ENCODE assay signal across 10 cellular contexts in the genomic region with DNA sequence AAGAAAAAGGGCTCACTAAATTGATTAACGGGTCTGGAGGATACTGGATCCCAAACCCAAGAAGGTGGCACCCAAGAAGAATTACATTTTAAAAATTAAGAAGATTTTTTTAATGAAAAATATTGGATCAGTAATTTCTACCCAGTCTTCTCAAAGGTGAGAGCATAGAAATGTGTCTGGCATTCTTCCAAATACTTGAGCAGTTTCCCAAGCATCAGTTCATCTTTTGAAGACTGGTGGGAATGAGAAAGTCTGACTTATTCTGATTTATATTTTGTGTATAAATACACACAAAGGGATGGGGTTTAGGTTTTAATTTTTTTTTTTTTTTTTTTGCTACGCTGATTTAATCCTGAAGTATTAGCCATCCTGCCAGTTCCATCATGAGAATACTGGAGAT. TPM values are rescaled to one million over a fixed set of nuclear protein-coding genes. Genes with fewer than 3 reads are reported as not detected.
A peak's percentile ranks its signal among the peaks of the same experiment; 100 is the strongest.
DNase-seq lines count a peak whose midpoint lies in the region; ATAC-seq and TF ChIP-seq lines count a peak whose summit lies in the region.
"Had no signal": no experiment of that assay in that cellular context is flagged by ENCODE, and none has a peak within 500 bp of the region (broad histone marks: within the 10 kb centered on the region; RNA-seq: fewer than 3 reads in every experiment).

No MANE protein-coding gene starts in this region.

- H3K9ac ChIP-seq in skeletal muscle tissue (ENCODE audit: low read depth in 1 of 3, low read length in 3 of 3), result peak overlapping the region in 2 of 3 donors; percentile 93 to 95

- CTCF ChIA-PET in GM10248 (lab: Yijun Ruan, JAX), result interaction anchor here (2.9 to 7.9 kb wide), 3 partner anchors 16 to 34 kb away, joined by 9 to 69 read pairs (median 12); no protein-coding TSS in a partner anchor

- H3K27me3 ChIP-seq in RWPE2 (ENCODE audit: insufficient read depth, poor library complexity, severe bottlenecking), result no peaks in the 10 kb centered on the region
- H3K27me3 ChIP-seq in esophagus squamous epithelium, result no peaks in the 10 kb centered on the region
- no peaks in the 10 kb centered on the region for H3K27me3 ChIP-seq in skeletal muscle tissue (ENCODE audit: control insufficient read depth in 3 of 3, insufficient read depth in 3 of 3, low read length in 3 of 3)

- peaks cover 21% of the 10 kb centered on the region for H3K4me1 ChIP-seq in RWPE2 (ENCODE audit: insufficient read depth, poor library complexity, severe bottlenecking)
- peaks cover 9 to 55% (median 36%) of the 10 kb centered on the region in 3 donors for H3K4me1 ChIP-seq in esophagus squamous epithelium
- peaks cover 17 to 48% (median 19%) of the 10 kb centered on the region in 3 donors for H3K4me1 ChIP-seq in skeletal muscle tissue (ENCODE audit: control insufficient read depth in 3 of 3, insufficient read depth in 3 of 3, low read length in 3 of 3)

- peak overlapping the region; percentile 87 for H3K27ac ChIP-seq in RWPE2 (ENCODE audit: poor library complexity, severe bottlenecking)
- H3K27ac ChIP-seq in esophagus squamous epithelium, result peak overlapping the region in 3 of 4 donors; percentile 94 to 98 (median 98)
- peak overlapping the region; percentile 96 for H3K27ac ChIP-seq in skeletal muscle tissue (ENCODE audit: low read depth, low read length)

- TF ChIP-seq POLR2A in esophagus squamous epithelium (IDR thresholded peaks at IDR 0.05), result no peak

- DNase-seq in NCI-H748 (lab: John Stamatoyannopoulos, UW; ENCODE audit: unreplicated experiment) (peak; percentile 15), NCI-H748 treated with DMSO at 0.1 percent for 48 hours (lab: John Stamatoyannopoulos, UW) (no peak), RWPE2 (ENCODE audit: low spot score) (no peak), esophagus squamous epithelium (lab: John Stamatoyannopoulos, UW) (no peak), NCI-H2107 (lab: John Stamatoyannopoulos, UW) (no peak), GM10248 (ENCODE audit: extremely low spot score) (no peak)
- no peak for DNase-seq in activated effector memory CD4-positive, alpha-beta T cell treated with anti-CD3 and anti-CD28 coated beads, Interleukin-2, amount 50 U/mL, for 16 hours
- DNase-seq: COR-L47; stimulated activated CD4-positive, alpha-beta T cell treated with anti-CD3 and anti-CD28 coated beads, Interleukin-2, amount 100 ng/mL, for 48 hours had no signal

- H3K36me3 ChIP-seq in RWPE2 (ENCODE audit: low read depth) (peaks cover 65% of the 10 kb centered on the region), esophagus squamous epithelium (peaks cover 0 to 21% (median 0%) of the 10 kb centered on the region in 3 donors), skeletal muscle tissue (ENCODE audit: control insufficient read depth in 3 of 3, insufficient read depth in 3 of 3, low read length in 3 of 3) (no peaks in the 10 kb centered on the region)

- intact Hi-C loops in esophagus squamous epithelium (cut with DNase I), result no loop called here

- no peak for TF ChIP-seq CTCF in RWPE2 (IDR thresholded peaks at IDR 0.05; ENCODE audit: poor library complexity, severe bottlenecking)
- no peak for TF ChIP-seq CTCF in esophagus squamous epithelium (IDR thresholded peaks at IDR 0.05)
- no peak for TF ChIP-seq CTCF in GM10248 (IDR thresholded peaks at IDR 0.05; ENCODE audit: control extremely low read depth, extremely low read depth, low read depth, missing control alignments)

- H3K9me3 ChIP-seq in RWPE2 (ENCODE audit: severe bottlenecking), result no peaks in the 10 kb centered on the region
- no peaks in the 10 kb centered on the region for H3K9me3 ChIP-seq in esophagus squamous epithelium
- no peaks in the 10 kb centered on the region for H3K9me3 ChIP-seq in skeletal muscle tissue (ENCODE audit: control insufficient read depth in 3 of 3, low read length in 3 of 3)

- no peak for ATAC-seq in RWPE2 (ENCODE audit: low read depth)

- H3K4me3 ChIP-seq in RWPE2 (ENCODE audit: severe bottlenecking) (peak overlapping the region; percentile 82), esophagus squamous epithelium (peak overlapping the region in 3 of 4 donors; percentile 6 to 90 (median 83)), skeletal muscle tissue (ENCODE audit: low read length in 3 of 3) (peak overlapping the region; percentile 51 to 98 (median 98))

- POLR2A ChIA-PET in GM10248 (lab: Yijun Ruan, JAX), result no interaction called here

- 27 to 37% methylated on average over 2 of the region's 2 CpGs for WGBS in esophagus squamous epithelium, 2 donors

RNA-seq across cellular contexts. Expression of a gene that starts 3.3 kb away (rescaled TPM):
- total RNA-seq in esophagus squamous epithelium (10 to 100 TPM; 11.2 to 18.9 (median 12.0) TPM), skeletal muscle tissue (6.8 TPM)

RNA-seq across cellular contexts. Expression of a gene that starts 3.5 kb away (rescaled TPM):
- total RNA-seq in esophagus squamous epithelium, result 100 to 1,000 TPM in 2 of 4 donors, 10 to 100 TPM in 2; 43.6 to 137 (median 98.5) TPM
- total RNA-seq in skeletal muscle tissue, result 95.0 TPM
